7 cellular contexts compared by ENCODE assay signal in the genomic region with DNA sequence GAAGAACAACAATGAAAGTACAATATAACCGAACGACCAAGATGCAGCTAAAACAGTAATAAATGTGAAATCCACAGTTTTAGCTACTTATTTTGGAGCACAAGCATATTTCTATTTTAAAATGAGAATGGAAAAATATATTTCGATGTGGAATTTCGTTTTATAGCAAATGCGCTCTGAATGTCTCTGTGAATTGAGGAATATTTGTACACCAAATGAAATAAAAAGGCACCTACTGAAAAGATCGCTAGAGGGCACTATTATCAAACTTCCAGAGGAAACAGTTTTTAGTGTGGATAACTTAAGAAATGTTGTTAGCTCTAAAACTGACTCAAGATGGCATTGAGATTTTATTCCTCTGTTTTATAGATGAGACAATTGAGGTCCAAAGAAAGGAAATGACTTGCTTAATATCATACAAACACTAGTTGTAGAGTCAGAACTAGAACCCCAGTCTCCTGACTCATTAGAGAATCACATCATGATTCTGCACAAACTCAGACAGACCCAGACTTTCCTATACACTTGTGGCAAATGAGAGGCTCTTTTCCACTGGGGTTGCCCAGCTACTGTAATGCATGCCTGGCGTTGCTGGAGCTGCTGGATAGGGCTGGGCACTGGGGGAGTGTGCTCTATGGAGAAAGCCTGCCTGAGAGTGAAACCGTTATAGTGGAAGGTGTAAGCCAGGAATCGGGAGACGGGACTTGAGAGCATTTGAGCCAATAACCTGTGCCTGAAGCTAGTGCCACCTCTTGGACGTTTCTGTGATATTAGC.
A peak's percentile ranks its signal among the peaks of the same experiment; 100 is the strongest.
DNase-seq lines count a peak whose midpoint lies in the region; FAIRE-seq and TF ChIP-seq lines count a peak whose summit lies in the region.

No MANE protein-coding gene starts in this region.

- peak; percentile 76 for FAIRE-seq in RCC 7860 (lab: Jason Lieb, UNC)

- DNase-seq in GM06990 (ENCODE audit: extremely low read depth, insufficient read length) (no peak), RCC 7860 (ENCODE audit: low spot score) (peak; percentile 59), T47D (ENCODE audit: low read depth in 1 of 2, low spot score in 1 of 2) (peak; percentile 27 to 73), islet precursor cell (peak; percentile 71)
- peak; percentile 3 to 33 (median 17) for DNase-seq in stimulated activated CD4-positive, alpha-beta T cell treated with anti-CD3 and anti-CD28 coated beads, Interleukin-1b, Interleukin-23, amount 100 ng/mL, for 24 hours (ENCODE audit: low read depth in 4 of 4, low spot score in 1 of 4)
- no peak for DNase-seq in effector CD4-positive, alpha-beta T cell

- in situ Hi-C loops in T47D (cut with HindIII; ENCODE audit: low pct_unique_long_range_greater_than_20kb, low sequenced_read_pairs) = no loop called here

- H3K27me3 ChIP-seq in GM06990 (replicated peaks; ENCODE audit: control insufficient read depth, insufficient read depth, low read length) = no peaks in the 10 kb centered on the region

- no peak overlapping the region for H3K4me3 ChIP-seq in GM06990 (replicated peaks; ENCODE audit: low read depth, low read length)

- H3K36me3 ChIP-seq in GM06990 (ENCODE audit: control insufficient read depth, insufficient read depth, low read length) = no peaks in the 10 kb centered on the region

- TF ChIP-seq CTCF in GM06990 (IDR thresholded peaks at IDR 0.05; ENCODE audit: insufficient read depth, low read length, poor library complexity, severe bottlenecking) (peak; percentile 62), LNCAP (IDR thresholded peaks at IDR 0.05) (peak; percentile 64)

Comparison
In these comparisons a context has a peak if more than half of its experiments do, and no peak if none do; other contexts are left out.
1. DNase-seq: peak in RCC 7860 (single experiment), T47D (2 of 2), islet precursor cell (single experiment) and stimulated activated CD4-positive, alpha-beta T cell treated with anti-CD3 and anti-CD28 coated beads, Interleukin-1b, Interleukin-23, amount 100 ng/mL, for 24 hours (4 of 4); none in GM06990 (single experiment) and effector CD4-positive, alpha-beta T cell (single experiment).